ENCODE assay signal across 2 cellular contexts in the genomic region with DNA sequence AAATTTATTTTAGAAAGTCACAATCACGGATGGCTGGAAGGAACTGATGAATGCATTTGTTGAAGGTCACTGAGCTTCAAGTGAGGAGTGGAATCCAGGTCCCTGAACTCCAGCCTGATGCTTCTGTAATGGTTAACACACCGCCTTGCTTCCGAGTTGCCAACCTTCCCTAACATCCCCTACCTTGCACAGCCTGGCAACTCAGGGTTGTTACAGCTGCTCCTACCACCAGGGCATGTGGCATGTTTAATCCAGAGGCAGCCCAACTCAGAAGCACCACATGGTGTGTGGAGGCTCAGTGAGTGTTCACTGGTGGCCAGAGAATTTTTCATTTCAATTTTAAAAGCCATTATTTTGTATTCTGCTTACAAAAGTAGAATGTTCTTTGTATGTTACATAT.
TF ChIP-seq lines count a peak whose summit lies in the region.

No MANE protein-coding gene starts in this region.

TF ChIP-seq in A549, 52 proteins besides CTCF, POLR2A, EP300 and RAD21:
- no peak for TF ChIP-seq CBX8 (IDR thresholded peaks at IDR 0.05)
- TF ChIP-seq RNF2 (IDR thresholded peaks at IDR 0.05; ENCODE audit: borderline replicate concordance, low read depth), result no peak
- no peak for TF ChIP-seq TP53 (CRISPR knock-in tag; IDR thresholded peaks at IDR 0.05)
- TF ChIP-seq JUN (IDR thresholded peaks at IDR 0.05), result no peak
- TF ChIP-seq MYC (IDR thresholded peaks at IDR 0.05; ENCODE audit: borderline replicate concordance, low read length), result no peak

TF ChIP-seq in IMR-90, 13 proteins besides CTCF, POLR2A, EP300 and RAD21:
- TF ChIP-seq RCOR1 (IDR thresholded peaks at IDR 0.05; ENCODE audit: insufficient replicate concordance, low read length) (no peak), BHLHE40 (IDR thresholded peaks at IDR 0.05; ENCODE audit: low read depth, low read length) (no peak), NFE2L2 (IDR thresholded peaks at IDR 0.05; ENCODE audit: low read depth, low read length) (no peak), SMC3 (IDR thresholded peaks at IDR 0.05; ENCODE audit: low read depth, low read length) (no peak), CHD1 (IDR thresholded peaks at IDR 0.05; ENCODE audit: low read depth, low read length) (no peak), RFX5 (IDR thresholded peaks at IDR 0.05; ENCODE audit: low read depth, low read length) (no peak), FOS (IDR thresholded peaks at IDR 0.05; ENCODE audit: low read depth, low read length) (no peak), MAZ (IDR thresholded peaks at IDR 0.05; ENCODE audit: borderline replicate concordance, low read depth, low read length) (no peak), MAFK (IDR thresholded peaks at IDR 0.05; ENCODE audit: low read depth, low read length) (no peak), MXI1 (IDR thresholded peaks at IDR 0.05; ENCODE audit: borderline replicate concordance, low read depth, low read length) (no peak), CEBPB (IDR thresholded peaks at IDR 0.05; ENCODE audit: low read depth, low read length) (no peak)
- TF ChIP-seq, protein P1, sequence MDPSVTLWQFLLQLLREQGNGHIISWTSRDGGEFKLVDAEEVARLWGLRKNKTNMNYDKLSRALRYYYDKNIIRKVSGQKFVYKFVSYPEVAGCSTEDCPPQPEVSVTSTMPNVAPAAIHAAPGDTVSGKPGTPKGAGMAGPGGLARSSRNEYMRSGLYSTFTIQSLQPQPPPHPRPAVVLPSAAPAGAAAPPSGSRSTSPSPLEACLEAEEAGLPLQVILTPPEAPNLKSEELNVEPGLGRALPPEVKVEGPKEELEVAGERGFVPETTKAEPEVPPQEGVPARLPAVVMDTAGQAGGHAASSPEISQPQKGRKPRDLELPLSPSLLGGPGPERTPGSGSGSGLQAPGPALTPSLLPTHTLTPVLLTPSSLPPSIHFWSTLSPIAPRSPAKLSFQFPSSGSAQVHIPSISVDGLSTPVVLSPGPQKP (IDR thresholded peaks at IDR 0.05; ENCODE audit: borderline replicate concordance, low read depth, low read length), result no peak
